ENCODE assay signal across 22 cellular contexts in the genomic region with DNA sequence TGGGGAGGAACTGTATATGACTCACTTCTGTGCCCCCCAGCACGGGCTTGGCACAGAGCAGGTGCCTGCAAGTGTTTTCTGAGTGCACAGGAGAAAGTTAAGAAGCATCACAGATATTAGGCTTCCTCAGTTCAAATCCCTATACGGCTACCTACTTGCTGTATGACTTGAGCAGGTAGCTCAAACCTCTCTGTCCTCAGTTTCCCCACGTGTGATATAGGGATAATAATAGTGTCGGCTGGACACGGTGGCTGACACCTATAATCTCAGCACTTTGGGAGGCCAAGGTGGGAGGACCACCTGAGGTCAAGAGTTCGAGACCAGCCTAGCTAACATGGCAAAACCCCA.
DNase-seq lines count a peak whose midpoint lies in the region; FAIRE-seq and TF ChIP-seq lines count a peak whose summit lies in the region.
"Had no signal": no experiment of that assay in that cellular context is flagged by ENCODE, and none has a peak within 500 bp of the region (broad histone marks: within the 10 kb centered on the region; RNA-seq: fewer than 3 reads in every experiment).

No MANE protein-coding gene starts in this region.

- no peak overlapping the region for H2BK120ac ChIP-seq in H1 (replicated peaks; ENCODE audit: low read depth, low read length)

- TF ChIP-seq CTCF in DOHH2 (IDR thresholded peaks at IDR 0.05; ENCODE audit: low read depth, low read length, poor library complexity, severe bottlenecking): no peak
- TF ChIP-seq CTCF in H1 (IDR thresholded peaks at IDR 0.05; ENCODE audit: control extremely low read depth in 1 of 3, insufficient read depth in 1 of 3, low read depth in 1 of 3, low read length in 3 of 3): no peak

- H3K9me3 ChIP-seq in DOHH2 (ENCODE audit: control insufficient read depth, insufficient read depth, low read length) (no peaks in the 10 kb centered on the region), H1 (ENCODE audit: insufficient read depth in 2 of 2, low read depth in 1 of 2, low read length in 1 of 2) (no peaks in the 10 kb centered on the region)
- H3K9me3 ChIP-seq: SJSA1 had no signal

- no peak overlapping the region for H2AFZ ChIP-seq in H1 (ENCODE audit: low read length)

- no peaks in the 10 kb centered on the region for H3K36me3 Mint-ChIP-seq in activated T-cell treated with anti-CD3 and anti-CD28 coated beads, Interleukin-2, amount 50 U/mL, for 24 hours (ENCODE audit: low read depth)
- H3K36me3 Mint-ChIP-seq: CD4-positive, alpha-beta memory T cell had no signal

- H3K23me2 ChIP-seq in H1 (ENCODE audit: low read depth, low read length): peaks cover 5% of the 10 kb centered on the region; the same call in 1 of the 2 replicates

- POLR2A ChIA-PET in H1 (lab: Charles Lee; ENCODE audit: partially characterized antibody): no interaction called here

- H3K4ac ChIP-seq in H1 (replicated peaks; ENCODE audit: insufficient read length, low read depth, low read length): no peak overlapping the region

- H2BK5ac ChIP-seq in H1 (ENCODE audit: low read depth, low read length): no peak overlapping the region

- H4K8ac ChIP-seq in H1 (ENCODE audit: extremely low read depth, insufficient read depth, low read length): peak overlapping the region; percentile 22; the same call in 1 of the 2 replicates

- no peak overlapping the region for H2BK15ac ChIP-seq in H1 (ENCODE audit: low read length)

- H4K5ac ChIP-seq in H1 (ENCODE audit: insufficient read length, low read depth, low read length): no peak overlapping the region

- TF ChIP-seq POLR2A in H1 (IDR thresholded peaks at IDR 0.05; ENCODE audit: control extremely low read depth in 1 of 2, low read depth in 2 of 2, low read length in 2 of 2): no peak

- no peaks in the 10 kb centered on the region; the same call in 1 of the 2 replicates for H3F3A ChIP-seq in DOHH2 (ENCODE audit: control insufficient read depth, insufficient read depth)

- 95% methylated on average over 6 of the region's 6 CpGs; no CpG with 5 or more reads in 1 of the 2 experiments for WGBS in H1 (ENCODE audit: extremely low coverage in 1 of 2, insufficient coverage in 1 of 2, insufficient read length in 1 of 2, insufficient replicate concordance in 2 of 2, low coverage in 1 of 2, low lambda C conversion rate in 2 of 2, missing lambda C conversion rate in 1 of 2), 2 experiments

- no peak overlapping the region for H3K27ac ChIP-seq in DOHH2 (ENCODE audit: low read depth, low read length)
- H3K27ac ChIP-seq in H1 (ENCODE audit: low read depth, low read length): no peak overlapping the region
- H3K27ac ChIP-seq: SJSA1 had no signal

- no peak overlapping the region for H2BK20ac ChIP-seq in H1 (ENCODE audit: low read length)

- H3K27me3 ChIP-seq in DOHH2 (ENCODE audit: control insufficient read depth, low read length) (no peaks in the 10 kb centered on the region), H1 (replicated peaks in 1 of 4; ENCODE audit: control insufficient read depth in 3 of 4, extremely low read depth in 1 of 4, insufficient read depth in 3 of 4, low read length in 3 of 4) (peaks cover 0 to 15% (median 12%) of the 10 kb centered on the region in 4 experiments; a peak in 4 of 7 replicates)
- H3K27me3 ChIP-seq: SJSA1 had no signal

- no peaks in the 10 kb centered on the region for H3K27me3 Mint-ChIP-seq in activated T-cell treated with anti-CD3 and anti-CD28 coated beads, Interleukin-2, amount 50 U/mL, for 24 hours
- H3K27me3 Mint-ChIP-seq: CD4-positive, alpha-beta memory T cell had no signal

- no peak overlapping the region for H4K91ac ChIP-seq in H1 (replicated peaks; ENCODE audit: insufficient read length, low read length)

- CTCF ChIA-PET in H1 (lab: Charles Lee; ENCODE audit: partially characterized antibody): interaction anchor here (1.1 to 1.8 kb wide), 3 partner anchors 14 to 100 kb away, joined by 3 to 4 read pairs (median 4); no protein-coding TSS in a partner anchor

- H3K4me1 Mint-ChIP-seq in activated T-cell treated with anti-CD3 and anti-CD28 coated beads, Interleukin-2, amount 50 U/mL, for 24 hours (ENCODE audit: low read depth): peaks cover 11% of the 10 kb centered on the region

- H3K4me2 ChIP-seq in DOHH2 (ENCODE audit: low read length) (peak overlapping the region; percentile 15; the same call in 1 of the 2 replicates), H1 (ENCODE audit: insufficient read depth in 1 of 2, low read depth in 2 of 2, low read length in 2 of 2) (no peak overlapping the region)

- H3K9me2 ChIP-seq in DOHH2 (replicated peaks; ENCODE audit: control insufficient read depth, low read length): no peaks in the 10 kb centered on the region

- H3K23ac ChIP-seq in H1 (ENCODE audit: insufficient read length): no peak overlapping the region

- H2BK12ac ChIP-seq in H1 (ENCODE audit: low read depth, low read length): no peak overlapping the region

- no peak overlapping the region for H2AK5ac ChIP-seq in H1 (ENCODE audit: low read depth, low read length)

- no peak overlapping the region for H3K9ac ChIP-seq in H1 (replicated peaks in 1 of 4; ENCODE audit: extremely low read depth in 1 of 4, low read depth in 3 of 4, low read length in 3 of 4)

- FAIRE-seq in H1 (lab: Jason Lieb, UNC): no peak
- FAIRE-seq: HepG2 had no signal

- no peak for TF ChIP-seq EP300 in H1 (IDR thresholded peaks at IDR 0.05; ENCODE audit: borderline replicate concordance in 1 of 2, low read depth in 2 of 2, low read length in 2 of 2)

- H3K36me3 ChIP-seq in DOHH2 (ENCODE audit: control insufficient read depth, low read length): no peaks in the 10 kb centered on the region
- H3K36me3 ChIP-seq in H1 (ENCODE audit: control insufficient read depth in 2 of 4, insufficient read depth in 4 of 4, low read length in 3 of 4): no peaks in the 10 kb centered on the region
- H3K36me3 ChIP-seq: SJSA1 had no signal

- H3K56ac ChIP-seq in H1 (replicated peaks; ENCODE audit: insufficient read length, low read depth, low read length): no peak overlapping the region

- H3K4me3 ChIP-seq in DOHH2 (ENCODE audit: low read length): no peak overlapping the region
- H3K4me3 ChIP-seq in H1 (ENCODE audit: extremely low read depth in 1 of 4, insufficient read depth in 2 of 4, low read depth in 3 of 4, low read length in 4 of 4): no peak overlapping the region
- H3K4me3 ChIP-seq: SJSA1 had no signal

- no peak overlapping the region for H3K4me3 Mint-ChIP-seq in activated T-cell treated with anti-CD3 and anti-CD28 coated beads, Interleukin-2, amount 50 U/mL, for 24 hours
- H3K4me3 Mint-ChIP-seq: CD4-positive, alpha-beta memory T cell had no signal

- peak; percentile 5 for DNase-seq in activated T-cell treated with anti-CD3 and anti-CD28 coated beads, Interleukin-2, amount 50 U/mL, for 1 hour
- DNase-seq in activated T-cell treated with anti-CD3 and anti-CD28 coated beads, Interleukin-2, amount 50 U/mL, for 24 hours: no peak
- no peak for DNase-seq in H1 (ENCODE audit: low read depth in 1 of 2, low spot score in 2 of 2)
- DNase-seq in stimulated activated CD8-positive, alpha-beta memory T cell treated with anti-CD3 and anti-CD28 coated beads, Interleukin-4, amount 100 ng/mL, for 48 hours: peak; percentile 8
- no peak for DNase-seq in medulla oblongata (ENCODE audit: extremely low spot score)
- no peak for DNase-seq in NCI-H345 treated with DMSO at 0.1 percent for 48 hours (lab: John Stamatoyannopoulos, UW; ENCODE audit: unreplicated experiment)
- DNase-seq: C1 segment of cervical spinal cord; CD4-positive, alpha-beta memory T cell; COR-L47; DMS79 treated with DMSO at 0.1 percent for 48 hours; MV-4-11; NCI-H1105; NCI-H1436 treated with DMSO at 0.1 percent for 48 hours; NCI-H187 treated with DMSO at 0.1 percent for 48 hours; NCI-H345; NCI-H524 treated with DMSO at 0.1 percent for 48 hours; NCI-H774; Right ventricle myocardium superior; RPMI8226 had no signal

- H3K79me2 ChIP-seq in DOHH2 (ENCODE audit: control insufficient read depth, low read length) (no peaks in the 10 kb centered on the region), H1 (ENCODE audit: control insufficient read depth in 1 of 2, insufficient read depth in 2 of 2, low read length in 2 of 2) (no peaks in the 10 kb centered on the region)

- H3K18ac ChIP-seq in H1 (ENCODE audit: extremely low read depth, low read length): no peak overlapping the region

- no peak for TF ChIP-seq RAD21 in H1 (IDR thresholded peaks at IDR 0.05 in 1 of 2, conservative IDR thresholded peaks at IDR 0.05 in 1 of 2; ENCODE audit: low read depth in 2 of 2, low read length in 2 of 2)

- H3K79me1 ChIP-seq in H1 (ENCODE audit: low read depth, low read length): no peaks in the 10 kb centered on the region

- H4K20me1 ChIP-seq in DOHH2 (ENCODE audit: control insufficient read depth, insufficient read depth, low read depth, low read length) (no peaks in the 10 kb centered on the region), H1 (replicated peaks in 1 of 2; ENCODE audit: control insufficient read depth in 1 of 2, insufficient read depth in 2 of 2, low read length in 2 of 2) (no peaks in the 10 kb centered on the region)

- peaks cover 15% of the 10 kb centered on the region for H3K4me1 ChIP-seq in DOHH2 (ENCODE audit: control insufficient read depth, low read length)
- H3K4me1 ChIP-seq in H1 (replicated peaks in 1 of 4; ENCODE audit: control insufficient read depth in 3 of 4, insufficient read depth in 4 of 4, low read length in 3 of 4): peaks cover 0 to 3% (median 1%) of the 10 kb centered on the region in 4 experiments; a peak in 4 of 7 replicates
- H3K4me1 ChIP-seq: SJSA1 had no signal

- no peak overlapping the region for H3K27ac Mint-ChIP-seq in activated T-cell treated with anti-CD3 and anti-CD28 coated beads, Interleukin-2, amount 50 U/mL, for 24 hours

- no peak overlapping the region for H3K14ac ChIP-seq in H1 (ENCODE audit: insufficient read length)

- H3K9me3 Mint-ChIP-seq in activated T-cell treated with anti-CD3 and anti-CD28 coated beads, Interleukin-2, amount 50 U/mL, for 24 hours: no peaks in the 10 kb centered on the region
- H3K9me3 Mint-ChIP-seq: CD4-positive, alpha-beta memory T cell had no signal

TF ChIP-seq in H1, 55 proteins besides CTCF, POLR2A, EP300 and RAD21 (continues in another document):
- TF ChIP-seq CHD2 (IDR thresholded peaks at IDR 0.05; ENCODE audit: low read length) (no peak), RNF2 (IDR thresholded peaks at IDR 0.05; ENCODE audit: borderline replicate concordance, low read depth, low read length, missing control alignments, poor library complexity, severe bottlenecking) (no peak), CEBPB (IDR thresholded peaks at IDR 0.05; ENCODE audit: low read depth, low read length) (no peak), SP4 (IDR thresholded peaks at IDR 0.05; ENCODE audit: low read length) (no peak), SAP30 (IDR thresholded peaks at IDR 0.05; ENCODE audit: insufficient read depth, insufficient replicate concordance, low read length) (no peak), JUND (IDR thresholded peaks at IDR 0.05; ENCODE audit: low read length) (no peak), CREB1 (IDR thresholded peaks at IDR 0.05) (no peak), EGR1 (IDR thresholded peaks at IDR 0.05; ENCODE audit: borderline replicate concordance, low read depth, low read length) (no peak)

Comparison
In these comparisons a context has a peak if more than half of its experiments do, and no peak if none do; other contexts are left out.
1. DNase-seq: peak in activated T-cell treated with anti-CD3 and anti-CD28 coated beads, Interleukin-2, amount 50 U/mL, for 1 hour (single experiment) and stimulated activated CD8-positive, alpha-beta memory T cell treated with anti-CD3 and anti-CD28 coated beads, Interleukin-4, amount 100 ng/mL, for 48 hours (single experiment); none in activated T-cell treated with anti-CD3 and anti-CD28 coated beads, Interleukin-2, amount 50 U/mL, for 24 hours (single experiment), H1 (0 of 2), medulla oblongata (single experiment) and NCI-H345 treated with DMSO at 0.1 percent for 48 hours (single experiment).